32 cellular contexts compared by ENCODE assay signal in the genomic region with DNA sequence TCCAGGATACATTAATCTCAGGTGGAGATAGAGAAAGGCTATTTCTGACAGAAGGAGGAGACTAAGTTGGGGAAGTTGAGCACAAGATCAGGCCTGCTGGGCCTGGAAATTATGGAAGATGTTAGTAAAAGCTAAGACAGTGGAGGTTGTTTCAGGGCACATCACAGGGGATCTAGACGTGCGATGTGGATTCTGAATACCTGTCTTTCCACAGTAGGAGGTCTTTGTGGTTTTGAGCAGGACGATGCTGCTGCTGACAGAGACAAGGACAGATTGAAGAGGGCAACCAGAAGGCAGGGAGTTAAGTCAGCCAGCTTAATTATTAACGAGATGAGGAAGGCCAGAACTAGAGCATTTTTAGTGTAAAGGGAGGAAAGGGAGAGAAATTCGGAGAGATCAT.
"Had no signal": no experiment of that assay in that cellular context is flagged by ENCODE, and none has a peak within 500 bp of the region (broad histone marks: within the 10 kb centered on the region; RNA-seq: fewer than 3 reads in every experiment).

No MANE protein-coding gene starts in this region.

- H3K27ac Mint-ChIP-seq: activated CD4-positive, alpha-beta T cell treated with anti-CD3 and anti-CD28 coated beads for 36 hours; activated CD4-positive, alpha-beta T cell treated with anti-CD3 and anti-CD28 coated beads, Interleukin-2, amount 10 ng/mL, durations not matched to agents 7 days and 5 days; activated CD8-positive, alpha-beta T cell treated with anti-CD3 and anti-CD28 coated beads, Interleukin-2, amount 10 ng/mL, durations not matched to agents 7 days and 5 days; activated naive CD4-positive, alpha-beta T cell treated with anti-CD3 and anti-CD28 coated beads for 36 hours; activated naive CD4-positive, alpha-beta T cell treated with anti-CD3 and anti-CD28 coated beads, Interleukin-2, amount 50 U/mL, for 72 hours; activated T-cell treated with anti-CD3 and anti-CD28 coated beads, Interleukin-2, amount 50 U/mL, for 24 hours; brain; T-helper 1 cell treated with Interleukin-12 subunit alpha and Interleukin-12 subunit beta and Interleukin-4 antibody, amounts not matched to agents 30 μg/mL and 1 μg/mL, for 36 hours; T-helper 2 cell treated with Interferon-gamma antibody and Interleukin-4, amounts not matched to agents 5 μg/mL and 100 μg/mL, for 36 hours had no signal

- ATAC-seq: activated CD4-positive, alpha-beta T cell treated with anti-CD3 and anti-CD28 coated beads for 36 hours; activated CD4-positive, CD25-positive, alpha-beta regulatory T cell treated with anti-CD3 and anti-CD28 coated beads, Interleukin-2, amount 50 U/mL, for 24 hours; activated CD8-positive, alpha-beta T cell treated with anti-CD3 and anti-CD28 coated beads, Interleukin-2, amount 10 ng/mL, durations not matched to agents 7 days and 5 days; activated naive CD4-positive, alpha-beta T cell treated with anti-CD3 and anti-CD28 coated beads, Interleukin-2, amount 50 U/mL, for 72 hours had no signal

- H3K9me3 Mint-ChIP-seq: activated CD4-positive, alpha-beta T cell treated with anti-CD3 and anti-CD28 coated beads, Interleukin-2, amount 10 ng/mL, durations not matched to agents 7 days and 5 days; activated naive CD4-positive, alpha-beta T cell treated with anti-CD3 and anti-CD28 coated beads for 36 hours; activated T-cell treated with anti-CD3 and anti-CD28 coated beads, Interleukin-2, amount 50 U/mL, for 24 hours; brain; T-helper 1 cell treated with Interleukin-12 subunit alpha and Interleukin-12 subunit beta and Interleukin-4 antibody, amounts not matched to agents 30 μg/mL and 1 μg/mL, for 36 hours; T-helper 2 cell treated with Interferon-gamma antibody and Interleukin-4, amounts not matched to agents 5 μg/mL and 100 μg/mL, for 36 hours had no signal

- H3K27me3 Mint-ChIP-seq: activated CD4-positive, alpha-beta T cell treated with anti-CD3 and anti-CD28 coated beads, Interleukin-2, amount 10 ng/mL, durations not matched to agents 7 days and 5 days; activated T-cell treated with anti-CD3 and anti-CD28 coated beads, Interleukin-2, amount 50 U/mL, for 24 hours had no signal

- H3K27me3 ChIP-seq: adrenal gland, MG63 had no signal

- DNase-seq: activated CD4-positive, alpha-beta T cell treated with anti-CD3 and anti-CD28 coated beads for 36 hours; activated CD4-positive, alpha-beta T cell treated with anti-CD3 and anti-CD28 coated beads, Interleukin-2, amount 10 ng/mL, durations not matched to agents 7 days and 5 days; activated CD4-positive, alpha-beta T cell treated with anti-CD3 and anti-CD28 coated beads, Interleukin-2, amount 50 U/mL, for 48 hours; activated CD8-positive, alpha-beta T cell treated with anti-CD3 and anti-CD28 coated beads, Interleukin-2, amount 10 ng/mL, durations not matched to agents 7 days and 5 days; activated gamma-delta T cell treated with Interleukin-2 at 50 U/mL for 16 hours; activated naive CD4-positive, alpha-beta T cell treated with anti-CD3 and anti-CD28 coated beads for 36 hours; activated T-cell treated with anti-CD3 and anti-CD28 coated beads, Interleukin-2, amount 50 U/mL, for 24 hours; adrenal gland; anterior cingulate cortex; cerebellar nuclear complex; Kasumi-1; KG1; MG63; NCI-H1048; NCI-H1105 treated with DMSO at 0.1 percent for 48 hours; NCI-H1436; NCI-H1694; NCI-H1930; NCI-H2107; NCI-H2171; NCI-H510A; NCI-H526; NCI-H748 treated with DMSO at 0.1 percent for 48 hours; OCI-M1; Right ventricle myocardium superior; SJCRH30 had no signal

- H3K4me3 Mint-ChIP-seq: activated CD4-positive, alpha-beta T cell treated with anti-CD3 and anti-CD28 coated beads for 36 hours; activated CD4-positive, alpha-beta T cell treated with anti-CD3 and anti-CD28 coated beads, Interleukin-2, amount 10 ng/mL, durations not matched to agents 7 days and 5 days; activated CD8-positive, alpha-beta T cell treated with anti-CD3 and anti-CD28 coated beads, Interleukin-2, amount 10 ng/mL, durations not matched to agents 7 days and 5 days; activated naive CD4-positive, alpha-beta T cell treated with anti-CD3 and anti-CD28 coated beads for 36 hours; activated T-cell treated with anti-CD3 and anti-CD28 coated beads, Interleukin-2, amount 50 U/mL, for 24 hours; brain; T-helper 1 cell treated with Interleukin-12 subunit alpha and Interleukin-12 subunit beta and Interleukin-4 antibody, amounts not matched to agents 30 μg/mL and 1 μg/mL, for 36 hours; T-helper 2 cell treated with Interferon-gamma antibody and Interleukin-4, amounts not matched to agents 5 μg/mL and 100 μg/mL, for 36 hours had no signal

- H3K4me3 ChIP-seq: adrenal gland, MG63, SJCRH30, SK-N-MC had no signal

- H3K36me3 Mint-ChIP-seq: activated naive CD4-positive, alpha-beta T cell treated with anti-CD3 and anti-CD28 coated beads, Interleukin-2, amount 50 U/mL, for 72 hours; brain had no signal

- H3K4me1 ChIP-seq: adrenal gland, SJCRH30 had no signal

- H3K4me1 Mint-ChIP-seq: activated CD4-positive, alpha-beta T cell treated with anti-CD3 and anti-CD28 coated beads for 36 hours; activated CD4-positive, alpha-beta T cell treated with anti-CD3 and anti-CD28 coated beads, Interleukin-2, amount 10 ng/mL, durations not matched to agents 7 days and 5 days; brain had no signal

- H3K27ac ChIP-seq: adrenal gland, SJCRH30, SK-N-MC had no signal

- H3K36me3 ChIP-seq: adrenal gland, MG63, SJCRH30 had no signal
